1 cellular context compared by ENCODE assay signal in the genomic region with DNA sequence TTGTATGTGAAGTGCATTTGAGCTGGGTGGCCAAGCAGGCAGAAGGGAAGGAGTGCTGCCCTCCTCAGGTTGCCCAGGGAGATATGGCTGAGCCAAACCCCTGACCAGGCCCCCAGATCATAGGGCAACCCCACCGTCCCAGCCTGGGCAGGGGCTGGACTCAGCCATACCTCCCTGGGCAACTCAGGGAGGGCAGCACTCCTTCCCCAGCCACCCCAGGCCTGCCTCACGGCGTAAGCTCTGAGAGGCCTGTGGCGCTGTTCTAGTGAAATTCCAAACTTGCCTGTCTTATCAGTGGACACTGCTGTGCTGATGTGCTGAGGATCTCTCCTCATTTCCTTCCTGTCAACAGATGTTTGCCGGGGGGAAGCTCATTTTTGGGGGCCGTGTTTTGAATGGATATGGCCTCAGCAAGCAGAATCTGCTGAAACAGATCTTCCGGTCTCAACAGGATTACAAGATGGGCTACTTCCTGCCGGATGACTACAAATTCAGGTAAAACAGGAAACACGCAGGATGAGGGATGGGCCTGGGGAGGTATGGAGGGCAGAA.
A peak's percentile ranks its signal among the peaks of the same experiment; 100 is the strongest.
TF ChIP-seq lines count a peak whose summit lies in the region.

No MANE protein-coding gene starts in this region.

TF ChIP-seq in K562, 482 proteins besides CTCF, POLR2A, EP300 and RAD21 (continues in another document):
- no peak for TF ChIP-seq RBBP5 (IDR thresholded peaks at IDR 0.05; ENCODE audit: borderline replicate concordance, insufficient read depth, low read length, poor library complexity, severe bottlenecking)
- TF ChIP-seq ZNF584 (CRISPR knock-in tag; IDR thresholded peaks at IDR 0.05; ENCODE audit: low read depth): peak; percentile 45; the same call in 1 of the 2 replicates
- no peak for TF ChIP-seq ZNF583 (CRISPR knock-in tag; IDR thresholded peaks at IDR 0.05)
- TF ChIP-seq NCOR1 (IDR thresholded peaks at IDR 0.05): peak; percentile 63
- TF ChIP-seq RBFOX2 (IDR thresholded peaks at IDR 0.05; ENCODE audit: low read depth, low read length): peak; percentile 35; the same call in 1 of the 2 replicates
- no peak for TF ChIP-seq BMI1 (IDR thresholded peaks at IDR 0.05; ENCODE audit: low read length)
- peak; percentile 88 for TF ChIP-seq CBFA2T3 (IDR thresholded peaks at IDR 0.05)
- no peak for TF ChIP-seq SP1 (CRISPR knock-in tag; IDR thresholded peaks at IDR 0.05)
- TF ChIP-seq NFIC (IDR thresholded peaks at IDR 0.05): peak; percentile 37; the same call in 1 of the 2 replicates
- no peak for TF ChIP-seq POU5F1 (IDR thresholded peaks at IDR 0.05; ENCODE audit: borderline replicate concordance, low read depth, low read length, partially characterized antibody)
- no peak for TF ChIP-seq CREBBP (IDR thresholded peaks at IDR 0.05; ENCODE audit: low read depth, low read length)
- no peak for TF ChIP-seq POLR3G (IDR thresholded peaks at IDR 0.05; ENCODE audit: extremely low read depth, insufficient read length, insufficient replicate concordance)
- TF ChIP-seq, protein P1, sequence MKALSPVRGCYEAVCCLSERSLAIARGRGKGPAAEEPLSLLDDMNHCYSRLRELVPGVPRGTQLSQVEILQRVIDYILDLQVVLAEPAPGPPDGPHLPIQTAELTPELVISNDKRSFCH (CRISPR knock-in tag; IDR thresholded peaks at IDR 0.05): no peak
- TF ChIP-seq, protein P1 (tag; IDR thresholded peaks at IDR 0.05): no peak
- TF ChIP-seq, protein P2, sequence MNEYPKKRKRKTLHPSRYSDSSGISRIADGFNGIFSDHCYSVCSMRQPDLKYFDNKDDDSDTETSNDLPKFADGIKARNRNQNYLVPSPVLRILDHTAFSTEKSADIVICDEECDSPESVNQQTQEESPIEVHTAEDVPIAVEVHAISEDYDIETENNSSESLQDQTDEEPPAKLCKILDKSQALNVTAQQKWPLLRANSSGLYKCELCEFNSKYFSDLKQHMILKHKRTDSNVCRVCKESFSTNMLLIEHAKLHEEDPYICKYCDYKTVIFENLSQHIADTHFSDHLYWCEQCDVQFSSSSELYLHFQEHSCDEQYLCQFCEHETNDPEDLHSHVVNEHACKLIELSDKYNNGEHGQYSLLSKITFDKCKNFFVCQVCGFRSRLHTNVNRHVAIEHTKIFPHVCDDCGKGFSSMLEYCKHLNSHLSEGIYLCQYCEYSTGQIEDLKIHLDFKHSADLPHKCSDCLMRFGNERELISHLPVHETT (CRISPR knock-in tag; conservative IDR thresholded peaks at IDR 0.05 in 1 of 2, IDR thresholded peaks at IDR 0.05 in 1 of 2): peak in 1 of 2 experiments; percentile 37; a peak in 1 of 4 replicates
- no peak for TF ChIP-seq ZNF280B (CRISPR knock-in tag; IDR thresholded peaks at IDR 0.05)
- TF ChIP-seq CBFA2T2 (conservative IDR thresholded peaks at IDR 0.05): peak; percentile 78
- no peak for TF ChIP-seq HNRNPLL (IDR thresholded peaks at IDR 0.05; ENCODE audit: low read depth, low read length, poor library complexity, severe bottlenecking)
- no peak for TF ChIP-seq ZNF431 (CRISPR knock-in tag; IDR thresholded peaks at IDR 0.05)
- TF ChIP-seq CXXC5 (CRISPR knock-in tag; IDR thresholded peaks at IDR 0.05): peak; percentile 21; the same call in 1 of the 2 replicates
- TF ChIP-seq, protein P3, sequence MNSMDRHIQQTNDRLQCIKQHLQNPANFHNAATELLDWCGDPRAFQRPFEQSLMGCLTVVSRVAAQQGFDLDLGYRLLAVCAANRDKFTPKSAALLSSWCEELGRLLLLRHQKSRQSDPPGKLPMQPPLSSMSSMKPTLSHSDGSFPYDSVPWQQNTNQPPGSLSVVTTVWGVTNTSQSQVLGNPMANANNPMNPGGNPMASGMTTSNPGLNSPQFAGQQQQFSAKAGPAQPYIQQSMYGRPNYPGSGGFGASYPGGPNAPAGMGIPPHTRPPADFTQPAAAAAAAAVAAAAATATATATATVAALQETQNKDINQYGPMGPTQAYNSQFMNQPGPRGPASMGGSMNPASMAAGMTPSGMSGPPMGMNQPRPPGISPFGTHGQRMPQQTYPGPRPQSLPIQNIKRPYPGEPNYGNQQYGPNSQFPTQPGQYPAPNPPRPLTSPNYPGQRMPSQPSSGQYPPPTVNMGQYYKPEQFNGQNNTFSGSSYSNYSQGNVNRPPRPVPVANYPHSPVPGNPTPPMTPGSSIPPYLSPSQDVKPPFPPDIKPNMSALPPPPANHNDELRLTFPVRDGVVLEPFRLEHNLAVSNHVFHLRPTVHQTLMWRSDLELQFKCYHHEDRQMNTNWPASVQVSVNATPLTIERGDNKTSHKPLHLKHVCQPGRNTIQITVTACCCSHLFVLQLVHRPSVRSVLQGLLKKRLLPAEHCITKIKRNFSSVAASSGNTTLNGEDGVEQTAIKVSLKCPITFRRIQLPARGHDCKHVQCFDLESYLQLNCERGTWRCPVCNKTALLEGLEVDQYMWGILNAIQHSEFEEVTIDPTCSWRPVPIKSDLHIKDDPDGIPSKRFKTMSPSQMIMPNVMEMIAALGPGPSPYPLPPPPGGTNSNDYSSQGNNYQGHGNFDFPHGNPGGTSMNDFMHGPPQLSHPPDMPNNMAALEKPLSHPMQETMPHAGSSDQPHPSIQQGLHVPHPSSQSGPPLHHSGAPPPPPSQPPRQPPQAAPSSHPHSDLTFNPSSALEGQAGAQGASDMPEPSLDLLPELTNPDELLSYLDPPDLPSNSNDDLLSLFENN (IDR thresholded peaks at IDR 0.05; ENCODE audit: low read depth in 2 of 2, low read length in 2 of 2): peak in 1 of 2 experiments; percentile 38; a peak in 1 of 4 replicates
- TF ChIP-seq, protein P4, sequence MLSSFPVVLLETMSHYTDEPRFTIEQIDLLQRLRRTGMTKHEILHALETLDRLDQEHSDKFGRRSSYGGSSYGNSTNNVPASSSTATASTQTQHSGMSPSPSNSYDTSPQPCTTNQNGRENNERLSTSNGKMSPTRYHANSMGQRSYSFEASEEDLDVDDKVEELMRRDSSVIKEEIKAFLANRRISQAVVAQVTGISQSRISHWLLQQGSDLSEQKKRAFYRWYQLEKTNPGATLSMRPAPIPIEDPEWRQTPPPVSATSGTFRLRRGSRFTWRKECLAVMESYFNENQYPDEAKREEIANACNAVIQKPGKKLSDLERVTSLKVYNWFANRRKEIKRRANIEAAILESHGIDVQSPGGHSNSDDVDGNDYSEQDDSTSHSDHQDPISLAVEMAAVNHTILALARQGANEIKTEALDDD (IDR thresholded peaks at IDR 0.05): no peak
- 0 out of 2 replicates have a peak, but pooled peaks have one; percentile 67 for TF ChIP-seq DMBX1 (CRISPR knock-in tag; IDR thresholded peaks at IDR 0.05; ENCODE audit: borderline replicate concordance)
- TF ChIP-seq MTF1 (CRISPR knock-in tag; IDR thresholded peaks at IDR 0.05; ENCODE audit: borderline replicate concordance): no peak
- TF ChIP-seq ZNF445 (CRISPR knock-in tag; IDR thresholded peaks at IDR 0.05; ENCODE audit: low read depth): no peak
- TF ChIP-seq HDAC6 (IDR thresholded peaks at IDR 0.05; ENCODE audit: low read depth, low read length): no peak
- no peak for TF ChIP-seq SRSF1 (IDR thresholded peaks at IDR 0.05; ENCODE audit: low read depth, low read length)
- TF ChIP-seq DPF2 (IDR thresholded peaks at IDR 0.05): peak; percentile 42; the same call in 1 of the 2 replicates
- TF ChIP-seq TBL1XR1 (IDR thresholded peaks at IDR 0.05; ENCODE audit: low read length in 2 of 2): no peak
- TF ChIP-seq FOXM1 (IDR thresholded peaks at IDR 0.05; ENCODE audit: low read depth): no peak
- TF ChIP-seq FOXM1 (CRISPR knock-in tag; IDR thresholded peaks at IDR 0.05; ENCODE audit: low read depth): no peak
- TF ChIP-seq VEZF1 (CRISPR knock-in tag; IDR thresholded peaks at IDR 0.05): peak; percentile 28; the same call in 1 of the 2 replicates
- TF ChIP-seq TFAP4 (CRISPR knock-in tag; IDR thresholded peaks at IDR 0.05; ENCODE audit: borderline replicate concordance): no peak
- TF ChIP-seq, protein P5, sequence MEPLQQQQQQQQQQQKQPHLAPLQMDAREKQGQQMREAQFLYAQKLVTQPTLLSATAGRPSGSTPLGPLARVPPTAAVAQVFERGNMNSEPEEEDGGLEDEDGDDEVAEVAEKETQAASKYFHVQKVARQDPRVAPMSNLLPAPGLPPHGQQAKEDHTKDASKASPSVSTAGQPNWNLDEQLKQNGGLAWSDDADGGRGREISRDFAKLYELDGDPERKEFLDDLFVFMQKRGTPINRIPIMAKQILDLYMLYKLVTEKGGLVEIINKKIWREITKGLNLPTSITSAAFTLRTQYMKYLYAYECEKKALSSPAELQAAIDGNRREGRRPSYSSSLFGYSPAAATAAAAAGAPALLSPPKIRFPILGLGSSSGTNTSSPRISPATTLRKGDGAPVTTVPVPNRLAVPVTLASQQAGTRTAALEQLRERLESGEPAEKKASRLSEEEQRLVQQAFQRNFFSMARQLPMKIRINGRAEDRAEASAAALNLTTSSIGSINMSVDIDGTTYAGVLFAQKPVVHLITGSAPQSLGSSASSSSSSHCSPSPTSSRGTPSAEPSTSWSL (CRISPR knock-in tag; IDR thresholded peaks at IDR 0.05; ENCODE audit: borderline replicate concordance): no peak
- no peak for TF ChIP-seq ESRRB (CRISPR knock-in tag; IDR thresholded peaks at IDR 0.05; ENCODE audit: borderline replicate concordance)
